11 cellular contexts compared by ENCODE assay signal in the genomic region with DNA sequence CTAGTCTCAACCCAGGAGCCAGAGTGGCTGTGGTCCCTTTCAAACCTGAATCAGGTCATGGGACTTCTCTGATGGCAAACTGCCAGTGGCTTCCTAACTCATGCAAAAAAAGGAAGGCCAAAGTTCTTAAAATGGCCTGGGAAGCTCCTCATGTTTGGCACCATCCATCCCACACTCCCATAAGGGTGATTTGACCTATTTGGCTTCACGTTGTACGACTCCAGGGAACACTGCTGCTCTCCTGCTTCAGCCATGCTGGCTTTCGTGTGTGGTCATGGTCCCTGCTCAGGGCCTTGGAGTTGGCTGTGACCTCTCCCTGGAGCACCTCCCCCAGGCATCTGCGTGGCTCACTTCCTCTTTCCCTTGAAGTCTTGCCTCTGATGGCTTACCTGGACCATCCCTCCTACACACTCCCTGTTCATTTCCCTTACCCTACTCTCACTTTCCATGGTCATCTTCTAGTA. TPM values are rescaled to one million over a fixed set of nuclear protein-coding genes. Genes with fewer than 3 reads are reported as not detected.
DNase-seq lines count a peak whose midpoint lies in the region; ATAC-seq and TF ChIP-seq lines count a peak whose summit lies in the region.
"Had no signal": no experiment of that assay in that cellular context is flagged by ENCODE, and none has a peak within 500 bp of the region (broad histone marks: within the 10 kb centered on the region; RNA-seq: fewer than 3 reads in every experiment).

No MANE protein-coding gene starts in this region.

- H3K36me3 ChIP-seq in heart right ventricle = no peaks in the 10 kb centered on the region

- intact Hi-C loops in heart right ventricle (cut with DNase I) = loop anchor here in 1 of 10 donors (10.0 kb wide), 1 partner anchor 1063 kb away; the partner anchor contains the start of gene GEMIN8

- H3K27ac ChIP-seq in heart right ventricle = peak overlapping the region in 1 of 10 donors; percentile 66

- TF ChIP-seq CTCF in GM10248 (IDR thresholded peaks at IDR 0.05; ENCODE audit: control extremely low read depth, extremely low read depth, low read depth, missing control alignments) (no peak), heart right ventricle (IDR thresholded peaks at IDR 0.05) (no peak)

- no peak overlapping the region for H3K4me3 ChIP-seq in heart right ventricle

- peaks cover 0 to 33% (median 0%) of the 10 kb centered on the region in 9 donors for H3K4me1 ChIP-seq in heart right ventricle

- POLR2A ChIA-PET in GM10248 (lab: Yijun Ruan, JAX) = no interaction called here

- WGBS in heart right ventricle, 2 donors = 75 to 82% methylated on average over 4 of the region's 4 CpGs

- DNase-seq in GM10248 (ENCODE audit: extremely low spot score) (peak; percentile 47), RPMI8226 (peak; percentile 85), left lobe of liver (ENCODE audit: low spot score) (no peak), NCI-H526 treated with DMSO at 0.1 percent for 48 hours (lab: John Stamatoyannopoulos, UW) (no peak), heart right ventricle (no peak)
- DNase-seq: Kasumi-1; stimulated activated CD4-positive, alpha-beta T cell treated with anti-CD3 and anti-CD28 coated beads, Interleukin-4, amount 100 ng/mL, for 1 hour had no signal

- no peaks in the 10 kb centered on the region for H3K9me3 ChIP-seq in heart right ventricle

- H3K27me3 ChIP-seq in heart right ventricle = peaks cover 0 to 13% (median 0%) of the 10 kb centered on the region in 7 donors

- ATAC-seq in GM21447 (IDR thresholded peaks at IDR 0.05; ENCODE audit: unreplicated experiment) (peak; percentile 37), left lobe of liver (peak; percentile 65), GM18907 (IDR thresholded peaks at IDR 0.05; ENCODE audit: unreplicated experiment) (no peak), heart right ventricle (no peak)
- ATAC-seq: Panc1 had no signal

- CTCF ChIA-PET in GM10248 (lab: Yijun Ruan, JAX) = no interaction called here

RNA-seq across cellular contexts. Expression of gene TMSB4X, which starts 12.8 kb away (rescaled TPM):
- 442 TPM for total RNA-seq in left lobe of liver
- 1,000 to 10,000 TPM in 3 of 10 donors, 100 to 1,000 TPM in 7; 700 to 2,442 (median 850) TPM for total RNA-seq in heart right ventricle
- 1,000 to 10,000 TPM; 2,617 to 3,026 TPM for polyA plus RNA-seq in heart right ventricle

RNA-seq across cellular contexts. Expression of gene TLR8, which starts 55.7 kb away (rescaled TPM):
- total RNA-seq in left lobe of liver (0.20 TPM), heart right ventricle (1 to 10 TPM in 4 of 10 donors, under 1 TPM in 6; 0.17 to 6.9 (median 0.67) TPM)
- under 1 TPM; 0.07 to 0.23 TPM for polyA plus RNA-seq in heart right ventricle
- total RNA-seq: pulmonary artery endothelial cell had no signal

Comparison
In these comparisons a context has a peak if more than half of its experiments do, and no peak if none do; other contexts are left out.
1. DNase-seq: peak in GM10248 (single experiment) and RPMI8226 (single experiment); none in left lobe of liver (single experiment), NCI-H526 treated with DMSO at 0.1 percent for 48 hours (single experiment) and heart right ventricle (0 of 2).
2. ATAC-seq: peak in GM21447 (single experiment) and left lobe of liver (single experiment); none in GM18907 (single experiment) and heart right ventricle (0 of 8).